ENCODE assay signal across 34 cellular contexts in the genomic region with DNA sequence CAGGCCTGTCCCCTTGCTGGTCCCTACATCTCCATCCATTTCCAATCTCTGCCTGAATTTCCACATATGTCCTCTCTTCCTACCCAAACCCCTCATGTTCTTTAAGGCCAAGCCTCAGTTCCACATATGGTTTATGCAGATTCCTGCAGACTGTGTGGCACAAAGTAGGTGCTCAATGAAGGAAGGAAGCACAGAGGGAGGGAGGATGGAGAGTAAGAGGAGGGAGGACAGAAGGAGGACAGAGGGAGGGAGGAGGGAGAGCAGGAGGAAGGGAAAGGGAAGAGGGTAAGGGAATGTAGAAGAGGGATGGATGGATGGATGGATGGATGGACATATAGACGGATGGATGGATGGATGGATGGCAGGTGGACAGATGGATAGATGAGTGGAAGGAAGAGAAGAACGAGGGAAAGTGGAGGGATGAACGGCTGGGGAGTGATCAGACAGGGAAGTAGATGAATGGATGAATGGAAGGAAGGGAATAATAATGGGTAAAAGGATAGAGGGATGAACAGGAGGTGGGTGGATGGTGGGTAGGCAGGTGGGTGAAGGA. TPM values are rescaled to one million over a fixed set of nuclear protein-coding genes. Genes with fewer than 3 reads are reported as not detected.
"Had no signal": no experiment of that assay in that cellular context is flagged by ENCODE, and none has a peak within 500 bp of the region (broad histone marks: within the 10 kb centered on the region; RNA-seq: fewer than 3 reads in every experiment).

No MANE protein-coding gene starts in this region.

- H3K4me1 ChIP-seq: body of pancreas, esophagus muscularis mucosa, gastrocnemius medialis, heart left ventricle had no signal

- H3K27me3 ChIP-seq: body of pancreas, foreskin keratinocyte, gastrocnemius medialis had no signal

- H3K4me3 ChIP-seq: body of pancreas, esophagus muscularis mucosa, gastrocnemius medialis, heart left ventricle had no signal

- ATAC-seq: activated CD4-positive, alpha-beta T cell treated with anti-CD3 and anti-CD28 coated beads for 36 hours; activated CD8-positive, alpha-beta memory T cell treated with anti-CD3 and anti-CD28 coated beads, Interleukin-2, amount 10 ng/mL, durations not matched to agents 7 days and 5 days; activated CD8-positive, alpha-beta T cell treated with anti-CD3 and anti-CD28 coated beads, Interleukin-2, amount 10 ng/mL, durations not matched to agents 7 days and 5 days; activated naive CD4-positive, alpha-beta T cell treated with anti-CD3 and anti-CD28 coated beads, Interleukin-2, amount 50 U/mL, for 72 hours; activated T-cell treated with anti-CD3 and anti-CD28 coated beads, Interleukin-2, amount 50 U/mL, for 72 hours; body of pancreas; effector memory CD8-positive, alpha-beta T cell; foreskin keratinocyte; gastrocnemius medialis; heart left ventricle had no signal

- H3K36me3 ChIP-seq: esophagus muscularis mucosa, gastrocnemius medialis, heart left ventricle had no signal

- H3K27ac Mint-ChIP-seq: activated CD4-positive, alpha-beta memory T cell treated with anti-CD3 and anti-CD28 coated beads for 36 hours; activated CD4-positive, alpha-beta T cell treated with anti-CD3 and anti-CD28 coated beads for 36 hours; activated CD4-positive, alpha-beta T cell treated with anti-CD3 and anti-CD28 coated beads, Interleukin-2, amount 10 ng/mL, durations not matched to agents 24 days and 14 days; activated CD8-positive, alpha-beta memory T cell treated with anti-CD3 and anti-CD28 coated beads, Interleukin-2, amount 10 ng/mL, durations not matched to agents 7 days and 5 days; activated CD8-positive, alpha-beta T cell treated with anti-CD3 and anti-CD28 coated beads, Interleukin-2, amount 10 ng/mL, durations not matched to agents 7 days and 5 days; activated naive CD4-positive, alpha-beta T cell treated with anti-CD3 and anti-CD28 coated beads, Interleukin-2, amount 10 ng/mL, durations not matched to agents 7 days and 5 days; activated naive CD8-positive, alpha-beta T cell treated with anti-CD3 and anti-CD28 coated beads, Interleukin-2, amount 10 ng/mL, durations not matched to agents 7 days and 5 days; activated T-cell treated with anti-CD3 and anti-CD28 coated beads, Interleukin-2, amount 50 U/mL, for 24 hours; activated T-cell treated with anti-CD3 and anti-CD28 coated beads, Interleukin-2, amount 50 U/mL, for 72 hours; effector memory CD8-positive, alpha-beta T cell had no signal

- DNase-seq: activated CD4-positive, alpha-beta memory T cell treated with anti-CD3 and anti-CD28 coated beads for 36 hours; activated CD4-positive, alpha-beta T cell treated with anti-CD3 and anti-CD28 coated beads for 36 hours; activated CD4-positive, alpha-beta T cell treated with anti-CD3 and anti-CD28 coated beads, Interleukin-2, amount 10 ng/mL, durations not matched to agents 24 days and 14 days; activated CD4-positive, CD25-positive, alpha-beta regulatory T cell; activated CD4-positive, CD25-positive, alpha-beta regulatory T cell treated with anti-CD3 and anti-CD28 coated beads, Interleukin-2, amount 50 U/mL, for 72 hours; activated CD8-positive, alpha-beta memory T cell treated with anti-CD3 and anti-CD28 coated beads, Interleukin-2, amount 10 ng/mL, durations not matched to agents 7 days and 5 days; activated CD8-positive, alpha-beta memory T cell treated with anti-CD3 and anti-CD28 coated beads, Interleukin-2, amount 50 U/mL, for 4 hours; activated CD8-positive, alpha-beta T cell treated with anti-CD3 and anti-CD28 coated beads, Interleukin-2, amount 10 ng/mL, durations not matched to agents 7 days and 5 days; activated gamma-delta T cell; activated naive CD4-positive, alpha-beta T cell; activated naive CD4-positive, alpha-beta T cell treated with anti-CD3 and anti-CD28 coated beads, Interleukin-2, amount 10 ng/mL, durations not matched to agents 7 days and 5 days; activated naive CD8-positive, alpha-beta T cell treated with anti-CD3 and anti-CD28 coated beads, Interleukin-2, amount 10 ng/mL, durations not matched to agents 7 days and 5 days; activated T-cell treated with anti-CD3 and anti-CD28 coated beads, Interleukin-2, amount 50 U/mL, for 24 hours; activated T-cell treated with anti-CD3 and anti-CD28 coated beads, Interleukin-2, amount 50 U/mL, for 72 hours; amniotic stem cell; anterior cingulate cortex; body of pancreas; caudate nucleus; cortex of kidney; dermis blood vessel endothelial cell; effector CD4-positive, alpha-beta T cell; effector memory CD8-positive, alpha-beta T cell; erythroblast; foreskin keratinocyte; gastrocnemius medialis; glutamatergic neuron; T-helper 2 cell had no signal

- H3K4me1 Mint-ChIP-seq: activated CD4-positive, alpha-beta T cell treated with anti-CD3 and anti-CD28 coated beads for 36 hours; activated CD4-positive, alpha-beta T cell treated with anti-CD3 and anti-CD28 coated beads, Interleukin-2, amount 10 ng/mL, durations not matched to agents 24 days and 14 days; activated CD8-positive, alpha-beta memory T cell treated with anti-CD3 and anti-CD28 coated beads, Interleukin-2, amount 10 ng/mL, durations not matched to agents 7 days and 5 days; activated naive CD4-positive, alpha-beta T cell treated with anti-CD3 and anti-CD28 coated beads, Interleukin-2, amount 10 ng/mL, durations not matched to agents 7 days and 5 days; activated naive CD8-positive, alpha-beta T cell treated with anti-CD3 and anti-CD28 coated beads, Interleukin-2, amount 10 ng/mL, durations not matched to agents 7 days and 5 days had no signal

- H3K36me3 Mint-ChIP-seq: activated CD4-positive, alpha-beta memory T cell treated with anti-CD3 and anti-CD28 coated beads for 36 hours; activated CD8-positive, alpha-beta memory T cell treated with anti-CD3 and anti-CD28 coated beads, Interleukin-2, amount 10 ng/mL, durations not matched to agents 7 days and 5 days; activated naive CD4-positive, alpha-beta T cell treated with anti-CD3 and anti-CD28 coated beads, Interleukin-2, amount 10 ng/mL, durations not matched to agents 7 days and 5 days; activated naive CD4-positive, alpha-beta T cell treated with anti-CD3 and anti-CD28 coated beads, Interleukin-2, amount 50 U/mL, for 72 hours; activated naive CD8-positive, alpha-beta T cell treated with anti-CD3 and anti-CD28 coated beads, Interleukin-2, amount 10 ng/mL, durations not matched to agents 7 days and 5 days had no signal

- H3K4me3 Mint-ChIP-seq: activated CD4-positive, alpha-beta memory T cell treated with anti-CD3 and anti-CD28 coated beads for 36 hours; activated CD4-positive, alpha-beta T cell treated with anti-CD3 and anti-CD28 coated beads for 36 hours; activated CD4-positive, alpha-beta T cell treated with anti-CD3 and anti-CD28 coated beads, Interleukin-2, amount 10 ng/mL, durations not matched to agents 24 days and 14 days; activated CD8-positive, alpha-beta memory T cell treated with anti-CD3 and anti-CD28 coated beads, Interleukin-2, amount 10 ng/mL, durations not matched to agents 7 days and 5 days; activated CD8-positive, alpha-beta T cell treated with anti-CD3 and anti-CD28 coated beads, Interleukin-2, amount 10 ng/mL, durations not matched to agents 7 days and 5 days; activated naive CD4-positive, alpha-beta T cell treated with anti-CD3 and anti-CD28 coated beads, Interleukin-2, amount 10 ng/mL, durations not matched to agents 7 days and 5 days; activated naive CD8-positive, alpha-beta T cell treated with anti-CD3 and anti-CD28 coated beads, Interleukin-2, amount 10 ng/mL, durations not matched to agents 7 days and 5 days; activated T-cell treated with anti-CD3 and anti-CD28 coated beads, Interleukin-2, amount 50 U/mL, for 24 hours; activated T-cell treated with anti-CD3 and anti-CD28 coated beads, Interleukin-2, amount 50 U/mL, for 72 hours; effector memory CD8-positive, alpha-beta T cell had no signal

- H3K9me3 ChIP-seq: body of pancreas, esophagus muscularis mucosa, gastrocnemius medialis, heart left ventricle had no signal

- H3K27ac ChIP-seq: body of pancreas, esophagus muscularis mucosa, gastrocnemius medialis, heart left ventricle had no signal

- FAIRE-seq: colon had no signal

RNA-seq across cellular contexts. Expression of a gene that starts 7.7 kb away (rescaled TPM):
- total RNA-seq: activated CD4-positive, alpha-beta memory T cell treated with anti-CD3 and anti-CD28 coated beads for 36 hours; activated CD4-positive, alpha-beta T cell treated with anti-CD3 and anti-CD28 coated beads for 36 hours; activated CD4-positive, alpha-beta T cell treated with anti-CD3 and anti-CD28 coated beads, Interleukin-2, amount 10 ng/mL, durations not matched to agents 24 days and 14 days; activated CD8-positive, alpha-beta memory T cell treated with anti-CD3 and anti-CD28 coated beads for 36 hours; activated CD8-positive, alpha-beta memory T cell treated with anti-CD3 and anti-CD28 coated beads, Interleukin-2, amount 10 ng/mL, durations not matched to agents 7 days and 5 days; activated CD8-positive, alpha-beta T cell treated with anti-CD3 and anti-CD28 coated beads, Interleukin-2, amount 10 ng/mL, durations not matched to agents 7 days and 5 days; activated naive CD4-positive, alpha-beta T cell treated with anti-CD3 and anti-CD28 coated beads, Interleukin-2, amount 50 U/mL, for 72 hours; activated naive CD8-positive, alpha-beta T cell treated with anti-CD3 and anti-CD28 coated beads, Interleukin-2, amount 10 ng/mL, durations not matched to agents 7 days and 5 days; activated T-cell treated with anti-CD3 and anti-CD28 coated beads, Interleukin-2, amount 50 U/mL, for 72 hours; gastrocnemius medialis had no signal
- polyA plus RNA-seq: heart left ventricle had no signal

RNA-seq across cellular contexts. Expression of a gene that starts 18.1 kb away (rescaled TPM):
- total RNA-seq: activated CD4-positive, alpha-beta memory T cell treated with anti-CD3 and anti-CD28 coated beads for 36 hours; activated CD4-positive, alpha-beta T cell treated with anti-CD3 and anti-CD28 coated beads for 36 hours; activated CD4-positive, alpha-beta T cell treated with anti-CD3 and anti-CD28 coated beads, Interleukin-2, amount 10 ng/mL, durations not matched to agents 24 days and 14 days; activated CD8-positive, alpha-beta memory T cell treated with anti-CD3 and anti-CD28 coated beads for 36 hours; activated CD8-positive, alpha-beta memory T cell treated with anti-CD3 and anti-CD28 coated beads, Interleukin-2, amount 10 ng/mL, durations not matched to agents 7 days and 5 days; activated CD8-positive, alpha-beta T cell treated with anti-CD3 and anti-CD28 coated beads, Interleukin-2, amount 10 ng/mL, durations not matched to agents 7 days and 5 days; activated naive CD4-positive, alpha-beta T cell treated with anti-CD3 and anti-CD28 coated beads, Interleukin-2, amount 50 U/mL, for 72 hours; activated naive CD8-positive, alpha-beta T cell treated with anti-CD3 and anti-CD28 coated beads, Interleukin-2, amount 10 ng/mL, durations not matched to agents 7 days and 5 days; activated T-cell treated with anti-CD3 and anti-CD28 coated beads, Interleukin-2, amount 50 U/mL, for 72 hours; heart left ventricle had no signal

RNA-seq across cellular contexts. Expression of a gene that starts 22.6 kb away (rescaled TPM):
- total RNA-seq: activated CD4-positive, alpha-beta memory T cell treated with anti-CD3 and anti-CD28 coated beads for 36 hours; activated CD4-positive, alpha-beta T cell treated with anti-CD3 and anti-CD28 coated beads for 36 hours; activated CD4-positive, alpha-beta T cell treated with anti-CD3 and anti-CD28 coated beads, Interleukin-2, amount 10 ng/mL, durations not matched to agents 24 days and 14 days; activated CD8-positive, alpha-beta memory T cell treated with anti-CD3 and anti-CD28 coated beads for 36 hours; activated CD8-positive, alpha-beta memory T cell treated with anti-CD3 and anti-CD28 coated beads, Interleukin-2, amount 10 ng/mL, durations not matched to agents 7 days and 5 days; activated CD8-positive, alpha-beta T cell treated with anti-CD3 and anti-CD28 coated beads, Interleukin-2, amount 10 ng/mL, durations not matched to agents 7 days and 5 days; activated naive CD4-positive, alpha-beta T cell treated with anti-CD3 and anti-CD28 coated beads, Interleukin-2, amount 50 U/mL, for 72 hours; activated naive CD8-positive, alpha-beta T cell treated with anti-CD3 and anti-CD28 coated beads, Interleukin-2, amount 10 ng/mL, durations not matched to agents 7 days and 5 days; activated T-cell treated with anti-CD3 and anti-CD28 coated beads, Interleukin-2, amount 50 U/mL, for 72 hours; body of pancreas; chondrocyte; dermis blood vessel endothelial cell; esophagus muscularis mucosa; gastrocnemius medialis; heart left ventricle had no signal
- polyA plus RNA-seq: adipose tissue, heart left ventricle had no signal

RNA-seq across cellular contexts. Expression of a gene that starts 29.9 kb away (rescaled TPM):
- total RNA-seq: activated CD4-positive, alpha-beta memory T cell treated with anti-CD3 and anti-CD28 coated beads for 36 hours; activated CD4-positive, alpha-beta T cell treated with anti-CD3 and anti-CD28 coated beads for 36 hours; activated CD4-positive, alpha-beta T cell treated with anti-CD3 and anti-CD28 coated beads, Interleukin-2, amount 10 ng/mL, durations not matched to agents 24 days and 14 days; activated CD8-positive, alpha-beta T cell treated with anti-CD3 and anti-CD28 coated beads, Interleukin-2, amount 10 ng/mL, durations not matched to agents 7 days and 5 days; activated naive CD8-positive, alpha-beta T cell treated with anti-CD3 and anti-CD28 coated beads, Interleukin-2, amount 10 ng/mL, durations not matched to agents 7 days and 5 days; gastrocnemius medialis had no signal
- polyA plus RNA-seq: heart left ventricle had no signal
